In genomic region chr12:65926119-65927004, GRCh38 we compare ENCODE assay signal across 12 cellular contexts.
DNase-seq lines count a peak whose midpoint lies in the region; TF ChIP-seq lines count a peak whose summit lies in the region.
"Had no signal": no experiment of that assay in that cellular context is flagged by ENCODE, and none has a peak within 500 bp of the region (broad histone marks: within the 10 kb centered on the region; RNA-seq: fewer than 3 reads in every experiment).

No MANE protein-coding gene starts in this region.

- H3K36me3 Mint-ChIP-seq in MCF 10A (ENCODE audit: insufficient read depth, unreplicated experiment) (peaks cover 34% of the 10 kb centered on the region), type B pancreatic cell (peaks cover 19% of the 10 kb centered on the region)

- peaks cover 17% of the 10 kb centered on the region for H3K36me3 ChIP-seq in mammary epithelial cell (ENCODE audit: insufficient read depth, low read length)
- no peaks in the 10 kb centered on the region for H3K36me3 ChIP-seq in Peyer's patch

- no peak for DNase-seq in MCF 10A (ENCODE audit: unreplicated experiment)
- no peak for DNase-seq in mammary epithelial cell
- no peak for DNase-seq in Peyer's patch
- peak; percentile 65 for DNase-seq in left kidney (ENCODE audit: low read depth, low spot score)
- no peak for DNase-seq in type B pancreatic cell (ENCODE audit: extremely low spot score, unreplicated experiment)
- no peak for DNase-seq in NCI-H1417 treated with DMSO at 0.1 percent for 48 hours (lab: John Stamatoyannopoulos, UW)
- DNase-seq in RKO (ENCODE audit: low spot score), result no peak
- DNase-seq in posterior vena cava (ENCODE audit: low spot score), result no peak
- DNase-seq: activated T-cell treated with anti-CD3 and anti-CD28 coated beads, Interleukin-2, amount 50 U/mL, for 48 hours; cortex of kidney; GM23248 had no signal

- no peaks in the 10 kb centered on the region for H3K9me3 Mint-ChIP-seq in MCF 10A (ENCODE audit: unreplicated experiment)
- H3K9me3 Mint-ChIP-seq in type B pancreatic cell, result no peaks in the 10 kb centered on the region
- H3K9me3 Mint-ChIP-seq: T-helper 1 cell treated with Interleukin-12 subunit alpha and Interleukin-12 subunit beta and Interleukin-4 antibody, amounts not matched to agents 30 μg/mL and 1 μg/mL, for 36 hours had no signal

- H3K4me1 ChIP-seq in mammary epithelial cell (ENCODE audit: insufficient read depth, low read length), result peaks cover 11% of the 10 kb centered on the region
- peaks cover 0 to 8% (median 2%) of the 10 kb centered on the region in 4 donors for H3K4me1 ChIP-seq in Peyer's patch

- no peak overlapping the region for H3K4me2 ChIP-seq in mammary epithelial cell (ENCODE audit: insufficient read depth, low read depth, low read length)

- TF ChIP-seq POLR2A in Peyer's patch (IDR thresholded peaks at IDR 0.05), result peak in 1 of 2 donors; percentile 35

- H3K4me1 Mint-ChIP-seq in MCF 10A (ENCODE audit: insufficient read depth, unreplicated experiment) (peaks cover 41% of the 10 kb centered on the region), type B pancreatic cell (ENCODE audit: unreplicated experiment) (peaks cover 59% of the 10 kb centered on the region)

- H3K9ac ChIP-seq in mammary epithelial cell (ENCODE audit: insufficient read depth, low read length), result no peak overlapping the region
- H3K9ac ChIP-seq: GM23248 had no signal

- POLR2A ChIA-PET in MCF 10A (lab: Yijun Ruan, JAX), result interaction anchor here (0.7 to 2.6 kb wide), 9 partner anchors 9 to 299 kb away, joined by 3 to 11 read pairs (median 5); no protein-coding TSS in a partner anchor

- H3K4me3 ChIP-seq in mammary epithelial cell (replicated peaks in 1 of 3; ENCODE audit: insufficient read depth in 1 of 3, low read depth in 2 of 3, low read length in 3 of 3), result no peak overlapping the region
- H3K4me3 ChIP-seq in Peyer's patch, result peak overlapping the region in 2 of 4 donors; percentile 25 to 35
- H3K4me3 ChIP-seq: GM23248 had no signal

- BruUV-seq in MCF 10A (replicated peaks; lab: Mats Ljungman, UMichigan) (no TSS peak), mammary epithelial cell (replicated peaks; lab: Mats Ljungman, UMichigan) (no TSS peak)

- H3K4me3 Mint-ChIP-seq in MCF 10A (ENCODE audit: unreplicated experiment), result no peak overlapping the region
- H3K4me3 Mint-ChIP-seq in type B pancreatic cell, result peak overlapping the region; percentile 68
- H3K4me3 Mint-ChIP-seq: T-helper 1 cell treated with Interleukin-12 subunit alpha and Interleukin-12 subunit beta and Interleukin-4 antibody, amounts not matched to agents 30 μg/mL and 1 μg/mL, for 36 hours had no signal

- TF ChIP-seq CTCF in MCF 10A (IDR thresholded peaks at IDR 0.05; ENCODE audit: unreplicated experiment) (no peak), mammary epithelial cell (conservative IDR thresholded peaks at IDR 0.05 in 1 of 2, IDR thresholded peaks at IDR 0.05 in 1 of 2; ENCODE audit: extremely low read depth in 1 of 2, insufficient read depth in 1 of 2, low read depth in 1 of 2, low read length in 2 of 2) (no peak), Peyer's patch (IDR thresholded peaks at IDR 0.05) (no peak), type B pancreatic cell (conservative IDR thresholded peaks at IDR 0.05) (no peak)

- H3K79me2 ChIP-seq in mammary epithelial cell (ENCODE audit: insufficient read depth, low read length), result peaks cover 89% of the 10 kb centered on the region

- H3K27ac Mint-ChIP-seq in MCF 10A (ENCODE audit: low read depth, unreplicated experiment), result peak overlapping the region; percentile 59
- peak overlapping the region; percentile 73 for H3K27ac Mint-ChIP-seq in type B pancreatic cell
- H3K27ac Mint-ChIP-seq: T-helper 1 cell treated with Interleukin-12 subunit alpha and Interleukin-12 subunit beta and Interleukin-4 antibody, amounts not matched to agents 30 μg/mL and 1 μg/mL, for 36 hours had no signal

- no peak overlapping the region for H3K27ac ChIP-seq in mammary epithelial cell (ENCODE audit: insufficient read depth, low read depth, low read length)
- H3K27ac ChIP-seq in Peyer's patch, result peak overlapping the region in 3 of 4 donors; percentile 46 to 79 (median 60)
- H3K27ac ChIP-seq: GM23248 had no signal

- H3K27me3 ChIP-seq in mammary epithelial cell (ENCODE audit: insufficient read depth, low read length), result no peaks in the 10 kb centered on the region
- H3K27me3 ChIP-seq in Peyer's patch, result no peaks in the 10 kb centered on the region

- H3K27me3 Mint-ChIP-seq in MCF 10A (ENCODE audit: insufficient read depth, unreplicated experiment), result no peaks in the 10 kb centered on the region
- H3K27me3 Mint-ChIP-seq in type B pancreatic cell, result no peaks in the 10 kb centered on the region

- dilution Hi-C loops in mammary epithelial cell (cut with HindIII; ENCODE audit: low sequenced_read_pairs), result no loop called here

- in situ Hi-C loops in mammary epithelial cell (cut with MboI; ENCODE audit: low sequenced_read_pairs in 2 of 2), result no loop called here

- intact Hi-C loops in MCF 10A (cut with micrococcal nuclease) (no loop called here), mammary epithelial cell (cut with micrococcal nuclease) (no loop called here), posterior vena cava (cut with DNase I) (no loop called here)

- CTCF ChIA-PET in MCF 10A (lab: Yijun Ruan, JAX), result interaction anchor here (0.7 kb wide), 1 partner anchor 25 kb away, joined by 3 read pairs; no protein-coding TSS in a partner anchor
- CTCF ChIA-PET in mammary epithelial cell (lab: Charles Lee; ENCODE audit: low non-redundant PET), result no interaction called here

- H2AFZ ChIP-seq in mammary epithelial cell (ENCODE audit: low read depth, low read length), result no peak overlapping the region
- H2AFZ ChIP-seq: GM23248 had no signal

- H4K20me1 ChIP-seq in mammary epithelial cell (ENCODE audit: insufficient read depth, low read length), result peaks cover 9% of the 10 kb centered on the region

- 94% methylated on average over 8 of the region's 8 CpGs for WGBS in mammary epithelial cell (ENCODE audit: low coverage, missing lambda C conversion rate)

- H3K9me3 ChIP-seq in mammary epithelial cell (replicated peaks; ENCODE audit: insufficient read depth, low read length) (no peaks in the 10 kb centered on the region), Peyer's patch (no peaks in the 10 kb centered on the region)
